In the genomic region with DNA sequence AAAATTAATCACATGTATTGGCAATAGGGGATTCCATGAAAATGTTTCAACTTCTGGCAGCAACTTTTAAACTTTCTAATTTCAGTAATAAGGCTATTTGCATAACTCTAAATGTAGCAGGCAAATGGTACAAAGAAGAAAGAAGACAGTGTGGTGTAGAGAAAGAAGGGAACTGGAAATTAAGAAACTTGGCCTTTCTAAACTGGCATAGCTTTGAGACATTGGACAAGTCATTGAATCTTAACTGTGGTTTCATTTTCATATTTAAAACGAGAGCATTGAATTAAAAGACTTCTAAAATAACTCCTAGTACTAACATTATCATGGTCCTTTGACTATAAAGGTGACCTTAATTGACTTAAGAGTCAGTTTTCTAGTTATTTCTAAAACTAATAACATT, we compare ENCODE assay signal across 18 cellular contexts.
DNase-seq lines count a peak whose midpoint lies in the region; ATAC-seq, FAIRE-seq and TF ChIP-seq lines count a peak whose summit lies in the region.
"Had no signal": no experiment of that assay in that cellular context is flagged by ENCODE, and none has a peak within 500 bp of the region (broad histone marks: within the 10 kb centered on the region; RNA-seq: fewer than 3 reads in every experiment).

No MANE protein-coding gene starts in this region.

- no peak overlapping the region for H2AFZ ChIP-seq in fibroblast of lung (ENCODE audit: low read length)
- H2AFZ ChIP-seq: GM23338 had no signal

- H3K4me3 Mint-ChIP-seq in activated T-cell treated with anti-CD3 and anti-CD28 coated beads, Interleukin-2, amount 50 U/mL, for 24 hours: no peak overlapping the region
- H3K4me3 Mint-ChIP-seq: GM23338 had no signal

- H3K79me2 ChIP-seq in fibroblast of lung (ENCODE audit: control insufficient read depth, insufficient read depth, low read length): no peaks in the 10 kb centered on the region

- TF ChIP-seq CTCF in GM12864 (IDR thresholded peaks at IDR 0.05; ENCODE audit: low read depth, low read length, missing control alignments): no peak
- no peak for TF ChIP-seq CTCF in fibroblast of lung (conservative IDR thresholded peaks at IDR 0.05 in 1 of 2, IDR thresholded peaks at IDR 0.05 in 1 of 2; ENCODE audit: low read depth in 1 of 2, low read length in 2 of 2)

- no peaks in the 10 kb centered on the region for H3K9me3 ChIP-seq in fibroblast of lung (ENCODE audit: control insufficient read depth, insufficient read depth, low read depth, low read length)
- H3K9me3 ChIP-seq: BLaER1 had no signal

- H3K27ac Mint-ChIP-seq in activated T-cell treated with anti-CD3 and anti-CD28 coated beads, Interleukin-2, amount 50 U/mL, for 24 hours: no peak overlapping the region
- H3K27ac Mint-ChIP-seq: GM23338 had no signal

- H3K4me2 ChIP-seq in fibroblast of lung (ENCODE audit: extremely low read depth, insufficient read depth, low read length): peak overlapping the region; percentile 23
- H3K4me2 ChIP-seq: BLaER1, GM23338 had no signal

- no peaks in the 10 kb centered on the region for H3K36me3 ChIP-seq in fibroblast of lung (ENCODE audit: control insufficient read depth, insufficient read depth, low read length)
- H3K36me3 ChIP-seq: BLaER1 had no signal

- H3K9me3 Mint-ChIP-seq in activated T-cell treated with anti-CD3 and anti-CD28 coated beads, Interleukin-2, amount 50 U/mL, for 24 hours: no peaks in the 10 kb centered on the region
- H3K9me3 Mint-ChIP-seq: GM23338 had no signal

- no peaks in the 10 kb centered on the region for H4K20me1 ChIP-seq in fibroblast of lung (ENCODE audit: control insufficient read depth, extremely low read depth, insufficient read depth, low read length)

- H3K27ac ChIP-seq in fibroblast of lung (ENCODE audit: insufficient read depth, low read length): no peak overlapping the region
- H3K27ac ChIP-seq: BLaER1 had no signal

- H3K36me3 Mint-ChIP-seq in activated T-cell treated with anti-CD3 and anti-CD28 coated beads, Interleukin-2, amount 50 U/mL, for 24 hours (ENCODE audit: low read depth): no peaks in the 10 kb centered on the region

- no peaks in the 10 kb centered on the region for H3K27me3 Mint-ChIP-seq in activated T-cell treated with anti-CD3 and anti-CD28 coated beads, Interleukin-2, amount 50 U/mL, for 24 hours

- no peak for TF ChIP-seq POLR2A in H54 (IDR thresholded peaks at IDR 0.05; ENCODE audit: low read depth, low read length)

- no peak for FAIRE-seq in H54 (lab: Jason Lieb, UNC)
- FAIRE-seq: G401.6 had no signal

- no peak overlapping the region for H3K9ac ChIP-seq in fibroblast of lung (ENCODE audit: insufficient read depth, low read length)
- H3K9ac ChIP-seq: BLaER1 had no signal

- no peaks in the 10 kb centered on the region for H3K27me3 ChIP-seq in fibroblast of lung (ENCODE audit: control insufficient read depth, insufficient read depth, low read length)
- H3K27me3 ChIP-seq: BLaER1 had no signal

- ATAC-seq in GM21529 (IDR thresholded peaks at IDR 0.05; ENCODE audit: unreplicated experiment) (peak; percentile 66), GM18868 (IDR thresholded peaks at IDR 0.05; ENCODE audit: unreplicated experiment) (no peak)
- ATAC-seq: GM23338 had no signal

- H3K4me1 Mint-ChIP-seq in activated T-cell treated with anti-CD3 and anti-CD28 coated beads, Interleukin-2, amount 50 U/mL, for 24 hours (ENCODE audit: low read depth): peaks cover 5% of the 10 kb centered on the region

- DNase-seq in GM12864 (ENCODE audit: low read depth) (peak; percentile 8), MV-4-11 (lab: John Stamatoyannopoulos, UW) (peak; percentile 21), fibroblast of lung (ENCODE audit: low read depth in 2 of 2) (no peak), H54 (ENCODE audit: insufficient read length, low spot score) (no peak), germinal center (ENCODE audit: low spot score) (no peak)
- no peak for DNase-seq in activated T-cell treated with anti-CD3 and anti-CD28 coated beads, Interleukin-2, amount 50 U/mL, for 24 hours
- DNase-seq: DND-41, KBM-7, NCI-H1092, NCI-H146, NCI-H2081, NCI-H510A treated with DMSO at 0.1 percent for 48 hours, SHP77 treated with DMSO at 0.1 percent for 48 hours had no signal

- H3K4me3 ChIP-seq in GM12864 (ENCODE audit: low read depth, low read length): no peak overlapping the region
- H3K4me3 ChIP-seq in fibroblast of lung (replicated peaks in 1 of 4; ENCODE audit: control extremely low read depth in 1 of 4, insufficient read depth in 1 of 4, low read depth in 3 of 4, low read length in 4 of 4): no peak overlapping the region
- H3K4me3 ChIP-seq: BLaER1, GM23338 had no signal

- peaks cover 6% of the 10 kb centered on the region for H3K4me1 ChIP-seq in fibroblast of lung (ENCODE audit: control insufficient read depth, extremely low read depth, insufficient read depth, low read length)

Comparison
In these comparisons a context has a peak if more than half of its experiments do, and no peak if none do; other contexts are left out.
1. DNase-seq: peak in GM12864 (single experiment) and MV-4-11 (single experiment); none in fibroblast of lung (0 of 2), H54 (single experiment), germinal center (single experiment) and activated T-cell treated with anti-CD3 and anti-CD28 coated beads, Interleukin-2, amount 50 U/mL, for 24 hours (single experiment).